ENCODE assay signal across 8 cellular contexts in genomic region chr7:105656922-105657521, GRCh38.
DNase-seq lines count a peak whose midpoint lies in the region; ATAC-seq and TF ChIP-seq lines count a peak whose summit lies in the region.

No MANE protein-coding gene starts in this region.

- no peaks in the 10 kb centered on the region for H3K9me3 Mint-ChIP-seq in CD4-positive, alpha-beta T cell
- H3K9me3 Mint-ChIP-seq in GM23338 = no peaks in the 10 kb centered on the region
- no peaks in the 10 kb centered on the region for H3K9me3 Mint-ChIP-seq in activated naive CD8-positive, alpha-beta T cell treated with anti-CD3 and anti-CD28 coated beads for 36 hours

- TF ChIP-seq CTCF in CD4-positive, alpha-beta T cell (IDR thresholded peaks at IDR 0.05) = peak; percentile 84
- peak; percentile 92 to 98 for TF ChIP-seq CTCF in GM23338 (conservative IDR thresholded peaks at IDR 0.05; ENCODE audit: low read depth in 2 of 2)
- TF ChIP-seq CTCF in left lung (IDR thresholded peaks at IDR 0.05) = peak; percentile 57 to 83

- H3K4me3 Mint-ChIP-seq in CD4-positive, alpha-beta T cell = no peak overlapping the region
- H3K4me3 Mint-ChIP-seq in GM23338 = no peak overlapping the region
- no peak overlapping the region for H3K4me3 Mint-ChIP-seq in activated naive CD8-positive, alpha-beta T cell treated with anti-CD3 and anti-CD28 coated beads for 36 hours

- intact Hi-C loops in CD4-positive, alpha-beta T cell (cut with DNase I, micrococcal nuclease) = loop anchor here (1.0 to 5.0 kb wide), 7 partner anchors 20 to 495 kb away; partner anchors contain the start of gene ATXN7L1 (in 1 of the 2)
- intact Hi-C loops in left lung (cut with DNase I) = loop anchor here in 1 of 2 donors (10.0 kb wide), 1 partner anchor 388 kb away; no protein-coding TSS in a partner anchor
- intact Hi-C loops in left ventricle myocardium superior (cut with micrococcal nuclease) = loop anchor here (10.0 kb wide), 1 partner anchor 98 kb away; no protein-coding TSS in a partner anchor

- no peak overlapping the region for H3K4me3 ChIP-seq in GM23338
- H3K4me3 ChIP-seq in left lung = no peak overlapping the region

- H3K9me3 ChIP-seq in CD4-positive, alpha-beta T cell (ENCODE audit: control insufficient read depth, low read length) = no peaks in the 10 kb centered on the region
- H3K9me3 ChIP-seq in left lung = no peaks in the 10 kb centered on the region

- H3K36me3 ChIP-seq in GM23338 (ENCODE audit: insufficient read depth) (peaks cover 7% of the 10 kb centered on the region), left lung (peaks cover 0 to 25% of the 10 kb centered on the region in 2 donors)

- H3K79me2 ChIP-seq in GM23338 (replicated peaks; ENCODE audit: insufficient read depth) = no peaks in the 10 kb centered on the region; the same call in 1 of the 2 replicates

- peak; percentile 77 for ATAC-seq in CD4-positive, alpha-beta T cell (ENCODE audit: poor library complexity)
- ATAC-seq in GM23338 (peak; percentile 58), left lung (peak; percentile 55), HG02840 (IDR thresholded peaks at IDR 0.05; ENCODE audit: low FRiP score, unreplicated experiment) (no peak), left ventricle myocardium superior (no peak)

- peak overlapping the region; percentile 21 for H3K27ac Mint-ChIP-seq in CD4-positive, alpha-beta T cell
- 0 out of 2 replicates have a peak overlapping the region, but pooled peaks have one; percentile 36 for H3K27ac Mint-ChIP-seq in GM23338
- H3K27ac Mint-ChIP-seq in activated naive CD8-positive, alpha-beta T cell treated with anti-CD3 and anti-CD28 coated beads for 36 hours = no peak overlapping the region

- H3K4me1 ChIP-seq in GM23338 (ENCODE audit: insufficient read depth) = peaks cover 45% of the 10 kb centered on the region
- peaks cover 7 to 18% of the 10 kb centered on the region in 2 donors for H3K4me1 ChIP-seq in left lung

- H3F3A ChIP-seq in GM23338 (replicated peaks; ENCODE audit: low read depth) = peaks cover 33% of the 10 kb centered on the region

- H3K27ac ChIP-seq in CD4-positive, alpha-beta T cell (ENCODE audit: low read depth, low read length) = no peak overlapping the region
- H3K27ac ChIP-seq in GM23338 (ENCODE audit: low read depth) (no peak overlapping the region; the same call in 1 of the 2 replicates), left lung (no peak overlapping the region)

- CTCF ChIA-PET in CD4-positive, alpha-beta T cell (lab: Charles Lee) = interaction anchor here (0.7 to 2.8 kb wide), 21 partner anchors 11 to 714 kb away, joined by 3 to 18 read pairs (median 3); partner anchors contain the start of gene ATXN7L1

- H2AFZ ChIP-seq in GM23338 = no peak overlapping the region

- no peaks in the 10 kb centered on the region for H4K20me1 ChIP-seq in GM23338 (replicated peaks; ENCODE audit: insufficient read depth)

- POLR2A ChIA-PET in CD4-positive, alpha-beta T cell (lab: Charles Lee) = interaction anchor here (0.9 to 1.8 kb wide), 6 partner anchors 13 to 456 kb away, joined by 3 to 8 read pairs (median 4); no protein-coding TSS in a partner anchor

- no peaks in the 10 kb centered on the region for H3K9me2 ChIP-seq in GM23338 (ENCODE audit: insufficient read depth)

- no peaks in the 10 kb centered on the region for H3K27me3 ChIP-seq in CD4-positive, alpha-beta T cell (ENCODE audit: control insufficient read depth, insufficient read depth, low read length)
- H3K27me3 ChIP-seq in GM23338 (ENCODE audit: insufficient read depth) (no peaks in the 10 kb centered on the region), left lung (no peaks in the 10 kb centered on the region)

- H3K27me3 Mint-ChIP-seq in CD4-positive, alpha-beta T cell = no peaks in the 10 kb centered on the region
- H3K27me3 Mint-ChIP-seq in GM23338 (ENCODE audit: insufficient read depth, low read depth, poor library complexity) = peaks cover 15% of the 10 kb centered on the region
- no peaks in the 10 kb centered on the region for H3K27me3 Mint-ChIP-seq in activated naive CD8-positive, alpha-beta T cell treated with anti-CD3 and anti-CD28 coated beads for 36 hours

- peaks cover 14% of the 10 kb centered on the region for H3K4me1 Mint-ChIP-seq in CD4-positive, alpha-beta T cell (ENCODE audit: low read depth)
- H3K4me1 Mint-ChIP-seq in GM23338 = peaks cover 51% of the 10 kb centered on the region
- peaks cover 2% of the 10 kb centered on the region for H3K4me1 Mint-ChIP-seq in activated naive CD8-positive, alpha-beta T cell treated with anti-CD3 and anti-CD28 coated beads for 36 hours

- DNase-seq in CD4-positive, alpha-beta T cell = peak; percentile 53 to 70 (median 67)
- peak; percentile 95 for DNase-seq in GM23338 (ENCODE audit: low spot score)
- peak; percentile 44 for DNase-seq in SKM-1 treated with dmso at 0.1 percent for 144 hours (lab: John Stamatoyannopoulos, UW; ENCODE audit: unreplicated experiment)
- peak; percentile 53 for DNase-seq in activated naive CD8-positive, alpha-beta T cell treated with anti-CD3 and anti-CD28 coated beads for 36 hours
- DNase-seq in left lung = no peak
- peak; percentile 86 for DNase-seq in stimulated activated CD8-positive, alpha-beta memory T cell treated with anti-CD3 and anti-CD28 coated beads, Interleukin-4, amount 100 ng/mL, for 48 hours
- DNase-seq in left ventricle myocardium superior = no peak

- peaks cover 88% of the 10 kb centered on the region for H3K36me3 Mint-ChIP-seq in CD4-positive, alpha-beta T cell (ENCODE audit: low read depth)
- H3K36me3 Mint-ChIP-seq in GM23338 (ENCODE audit: low read depth) = peaks cover 38% of the 10 kb centered on the region
- H3K36me3 Mint-ChIP-seq in activated naive CD8-positive, alpha-beta T cell treated with anti-CD3 and anti-CD28 coated beads for 36 hours = peaks cover 7% of the 10 kb centered on the region

- no peak overlapping the region for H3K4me2 ChIP-seq in GM23338

TF ChIP-seq in GM23338, 12 proteins besides CTCF, POLR2A, EP300 and RAD21 (continues in another document):
- TF ChIP-seq NANOG (IDR thresholded peaks at IDR 0.05; ENCODE audit: borderline replicate concordance) (no peak), EZH2phosphoT487 (IDR thresholded peaks at IDR 0.05; ENCODE audit: unreplicated experiment) (no peak), EZH2 (IDR thresholded peaks at IDR 0.05; ENCODE audit: low read depth, unreplicated experiment) (no peak), CREB1 (CRISPR knock-in tag; IDR thresholded peaks at IDR 0.05; ENCODE audit: low read depth) (no peak), STAT1 (IDR thresholded peaks at IDR 0.05; ENCODE audit: unreplicated experiment) (no peak), POLR2AphosphoS5 (IDR thresholded peaks at IDR 0.05; ENCODE audit: low read depth) (no peak)
- TF ChIP-seq, protein P1, sequence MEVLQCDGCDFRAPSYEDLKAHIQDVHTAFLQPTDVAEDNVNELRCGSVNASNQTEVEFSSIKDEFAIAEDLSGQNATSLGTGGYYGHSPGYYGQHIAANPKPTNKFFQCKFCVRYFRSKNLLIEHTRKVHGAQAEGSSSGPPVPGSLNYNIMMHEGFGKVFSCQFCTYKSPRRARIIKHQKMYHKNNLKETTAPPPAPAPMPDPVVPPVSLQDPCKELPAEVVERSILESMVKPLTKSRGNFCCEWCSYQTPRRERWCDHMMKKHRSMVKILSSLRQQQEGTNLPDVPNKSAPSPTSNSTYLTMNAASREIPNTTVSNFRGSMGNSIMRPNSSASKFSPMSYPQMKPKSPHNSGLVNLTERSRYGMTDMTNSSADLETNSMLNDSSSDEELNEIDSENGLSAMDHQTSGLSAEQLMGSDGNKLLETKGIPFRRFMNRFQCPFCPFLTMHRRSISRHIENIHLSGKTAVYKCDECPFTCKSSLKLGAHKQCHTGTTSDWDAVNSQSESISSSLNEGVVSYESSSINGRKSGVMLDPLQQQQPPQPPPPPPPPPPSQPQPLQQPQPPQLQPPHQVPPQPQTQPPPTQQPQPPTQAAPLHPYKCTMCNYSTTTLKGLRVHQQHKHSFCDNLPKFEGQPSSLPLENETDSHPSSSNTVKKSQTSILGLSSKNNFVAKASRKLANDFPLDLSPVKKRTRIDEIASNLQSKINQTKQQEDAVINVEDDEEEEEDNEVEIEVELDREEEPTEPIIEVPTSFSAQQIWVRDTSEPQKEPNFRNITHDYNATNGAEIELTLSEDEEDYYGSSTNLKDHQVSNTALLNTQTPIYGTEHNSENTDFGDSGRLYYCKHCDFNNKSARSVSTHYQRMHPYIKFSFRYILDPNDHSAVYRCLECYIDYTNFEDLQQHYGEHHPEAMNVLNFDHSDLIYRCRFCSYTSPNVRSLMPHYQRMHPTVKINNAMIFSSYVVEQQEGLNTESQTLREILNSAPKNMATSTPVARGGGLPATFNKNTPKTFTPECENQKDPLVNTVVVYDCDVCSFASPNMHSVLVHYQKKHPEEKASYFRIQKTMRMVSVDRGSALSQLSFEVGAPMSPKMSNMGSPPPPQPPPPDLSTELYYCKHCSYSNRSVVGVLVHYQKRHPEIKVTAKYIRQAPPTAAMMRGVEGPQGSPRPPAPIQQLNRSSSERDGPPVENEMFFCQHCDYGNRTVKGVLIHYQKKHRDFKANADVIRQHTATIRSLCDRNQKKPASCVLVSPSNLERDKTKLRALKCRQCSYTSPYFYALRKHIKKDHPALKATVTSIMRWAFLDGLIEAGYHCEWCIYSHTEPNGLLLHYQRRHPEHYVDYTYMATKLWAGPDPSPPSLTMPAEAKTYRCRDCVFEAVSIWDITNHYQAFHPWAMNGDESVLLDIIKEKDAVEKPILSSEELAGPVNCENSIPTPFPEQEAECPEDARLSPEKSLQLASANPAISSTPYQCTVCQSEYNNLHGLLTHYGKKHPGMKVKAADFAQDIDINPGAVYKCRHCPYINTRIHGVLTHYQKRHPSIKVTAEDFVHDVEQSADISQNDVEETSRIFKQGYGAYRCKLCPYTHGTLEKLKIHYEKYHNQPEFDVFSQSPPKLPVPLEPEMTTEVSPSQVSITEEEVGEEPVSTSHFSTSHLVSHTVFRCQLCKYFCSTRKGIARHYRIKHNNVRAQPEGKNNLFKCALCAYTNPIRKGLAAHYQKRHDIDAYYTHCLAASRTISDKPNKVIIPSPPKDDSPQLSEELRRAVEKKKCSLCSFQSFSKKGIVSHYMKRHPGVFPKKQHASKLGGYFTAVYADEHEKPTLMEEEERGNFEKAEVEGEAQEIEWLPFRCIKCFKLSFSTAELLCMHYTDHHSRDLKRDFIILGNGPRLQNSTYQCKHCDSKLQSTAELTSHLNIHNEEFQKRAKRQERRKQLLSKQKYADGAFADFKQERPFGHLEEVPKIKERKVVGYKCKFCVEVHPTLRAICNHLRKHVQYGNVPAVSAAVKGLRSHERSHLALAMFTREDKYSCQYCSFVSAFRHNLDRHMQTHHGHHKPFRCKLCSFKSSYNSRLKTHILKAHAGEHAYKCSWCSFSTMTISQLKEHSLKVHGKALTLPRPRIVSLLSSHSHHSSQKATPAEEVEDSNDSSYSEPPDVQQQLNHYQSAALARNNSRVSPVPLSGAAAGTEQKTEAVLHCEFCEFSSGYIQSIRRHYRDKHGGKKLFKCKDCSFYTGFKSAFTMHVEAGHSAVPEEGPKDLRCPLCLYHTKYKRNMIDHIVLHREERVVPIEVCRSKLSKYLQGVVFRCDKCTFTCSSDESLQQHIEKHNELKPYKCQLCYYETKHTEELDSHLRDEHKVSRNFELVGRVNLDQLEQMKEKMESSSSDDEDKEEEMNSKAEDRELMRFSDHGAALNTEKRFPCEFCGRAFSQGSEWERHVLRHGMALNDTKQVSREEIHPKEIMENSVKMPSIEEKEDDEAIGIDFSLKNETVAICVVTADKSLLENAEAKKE (CRISPR knock-in tag; IDR thresholded peaks at IDR 0.05) = no peak

Comparison
In these comparisons a context has a peak if more than half of its experiments do, and no peak if none do; other contexts are left out.
1. ATAC-seq: peak in CD4-positive, alpha-beta T cell (single experiment), GM23338 (single experiment) and left lung (single experiment); none in HG02840 (single experiment) and left ventricle myocardium superior (single experiment).
2. DNase-seq: peak in CD4-positive, alpha-beta T cell (10 of 10), GM23338 (single experiment), SKM-1 treated with dmso at 0.1 percent for 144 hours (single experiment), activated naive CD8-positive, alpha-beta T cell treated with anti-CD3 and anti-CD28 coated beads for 36 hours (single experiment) and stimulated activated CD8-positive, alpha-beta memory T cell treated with anti-CD3 and anti-CD28 coated beads, Interleukin-4, amount 100 ng/mL, for 48 hours (single experiment); none in left lung (0 of 2) and left ventricle myocardium superior (single experiment).
3. Peak in every context shown above with its lines, with median percentiles within 50 percentile points of each other: CTCF ChIP-seq.